8 cellular contexts compared by ENCODE assay signal in genomic region chr5:159263569-159263905, GRCh38. TPM values are rescaled to one million over a fixed set of nuclear protein-coding genes. Genes with fewer than 3 reads are reported as not detected.
A peak's percentile ranks its signal among the peaks of the same experiment; 100 is the strongest.
DNase-seq lines count a peak whose midpoint lies in the region; ATAC-seq, FAIRE-seq and TF ChIP-seq lines count a peak whose summit lies in the region.

No MANE protein-coding gene starts in this region.

- H3K4me1 ChIP-seq in astrocyte (ENCODE audit: insufficient read depth, low read length) = peaks cover 13% of the 10 kb centered on the region
- peaks cover 21% of the 10 kb centered on the region for H3K4me1 ChIP-seq in HepG2 (ENCODE audit: insufficient read depth, low read length)
- peaks cover 0 to 18% (median 3%) of the 10 kb centered on the region in 4 donors for H3K4me1 ChIP-seq in tibial artery

- no peak for TF ChIP-seq RAD21 in HepG2 (CRISPR knock-in tag; IDR thresholded peaks at IDR 0.05)

- intact Hi-C loops in HepG2 (cut with micrococcal nuclease; ENCODE audit: unreplicated experiment) = loop anchor here (1.0 to 2.0 kb wide), 2 partner anchors 55 to 107 kb away; no protein-coding TSS in a partner anchor
- intact Hi-C loops in tibial artery (cut with DNase I; ENCODE audit: low total_unique reads) = no loop called here

- no peaks in the 10 kb centered on the region for H3K9me3 Mint-ChIP-seq in activated T-cell treated with anti-CD3 and anti-CD28 coated beads, Interleukin-2, amount 50 U/mL, for 24 hours
- H3K9me3 Mint-ChIP-seq in astrocyte (ENCODE audit: unreplicated experiment) = peaks cover 2% of the 10 kb centered on the region

- peaks cover 58% of the 10 kb centered on the region for H3K79me2 ChIP-seq in astrocyte (ENCODE audit: insufficient read depth, low read length)
- peaks cover 8% of the 10 kb centered on the region for H3K79me2 ChIP-seq in HepG2 (ENCODE audit: insufficient read depth, low read length)

- TF ChIP-seq EP300 in HepG2 (IDR thresholded peaks at IDR 0.05; ENCODE audit: low read depth in 2 of 2, low read length in 2 of 2) (no peak), HepG2 (CRISPR knock-in tag; IDR thresholded peaks at IDR 0.05; ENCODE audit: borderline replicate concordance) (no peak)

- H4K20me1 ChIP-seq in astrocyte (ENCODE audit: insufficient read depth, low read length) = peaks cover 7% of the 10 kb centered on the region
- no peaks in the 10 kb centered on the region for H4K20me1 ChIP-seq in HepG2 (ENCODE audit: insufficient read depth, low read length)

- H3K27me3 ChIP-seq in astrocyte (ENCODE audit: insufficient read depth, low read length) (no peaks in the 10 kb centered on the region), HepG2 (ENCODE audit: control insufficient read depth in 1 of 2, insufficient read depth in 2 of 2, low read length in 2 of 2) (no peaks in the 10 kb centered on the region; a peak in 1 of 5 replicates), tibial artery (no peaks in the 10 kb centered on the region)

- peak overlapping the region; percentile 96 for H3K4me3 Mint-ChIP-seq in activated T-cell treated with anti-CD3 and anti-CD28 coated beads, Interleukin-2, amount 50 U/mL, for 24 hours
- peak overlapping the region; percentile 99 for H3K4me3 Mint-ChIP-seq in astrocyte (ENCODE audit: unreplicated experiment)

- peaks cover 56% of the 10 kb centered on the region for H3K4me1 Mint-ChIP-seq in activated T-cell treated with anti-CD3 and anti-CD28 coated beads, Interleukin-2, amount 50 U/mL, for 24 hours (ENCODE audit: low read depth)
- H3K4me1 Mint-ChIP-seq in astrocyte (ENCODE audit: low read depth, unreplicated experiment) = peaks cover 6% of the 10 kb centered on the region

- no TSS peak for BruUV-seq in HepG2 (replicated peaks; lab: Mats Ljungman, UMichigan)

- in situ Hi-C loops in HepG2 (cut with HindIII; ENCODE audit: extremely low pct_ligation_motif_present, low pct_unique_long_range_greater_than_20kb) = no loop called here

- DNase-seq in activated T-cell treated with anti-CD3 and anti-CD28 coated beads, Interleukin-2, amount 50 U/mL, for 24 hours = no peak
- DNase-seq in activated T-cell treated with anti-CD3 and anti-CD28 coated beads for 4 hours (no peak), astrocyte (ENCODE audit: low read depth) (peak; percentile 5), HepG2 (ENCODE audit: low spot score) (no peak), tibial artery (no peak), OCI-M2 (lab: John Stamatoyannopoulos, UW; ENCODE audit: unreplicated experiment) (no peak), NCI-H524 treated with DMSO at 0.1 percent for 48 hours (lab: John Stamatoyannopoulos, UW) (no peak)

- H3K4me2 ChIP-seq in astrocyte (ENCODE audit: low read length) (peak overlapping the region; percentile 90), HepG2 (ENCODE audit: low read depth, low read length) (peak overlapping the region; percentile 89)

- H3K9me3 ChIP-seq in astrocyte (ENCODE audit: insufficient read depth, low read depth, low read length) (no peaks in the 10 kb centered on the region), HepG2 (ENCODE audit: low read length) (no peaks in the 10 kb centered on the region; the same call in 1 of the 2 replicates), tibial artery (no peaks in the 10 kb centered on the region)

- TF ChIP-seq CTCF in astrocyte (IDR thresholded peaks at IDR 0.05; ENCODE audit: insufficient read depth, low read depth, low read length) (no peak), HepG2 (CRISPR knock-in tag; IDR thresholded peaks at IDR 0.05) (no peak), tibial artery (IDR thresholded peaks at IDR 0.05) (no peak)

- ATAC-seq in HG03280 (IDR thresholded peaks at IDR 0.05; ENCODE audit: unreplicated experiment) (peak; percentile 13), HepG2 (peak; percentile 77)

- POLR2A ChIA-PET in HepG2 (lab: Yijun Ruan, JAX) = no interaction called here

- peak overlapping the region; percentile 99 for H3K27ac Mint-ChIP-seq in activated T-cell treated with anti-CD3 and anti-CD28 coated beads, Interleukin-2, amount 50 U/mL, for 24 hours
- peak overlapping the region; percentile 95 for H3K27ac Mint-ChIP-seq in astrocyte (ENCODE audit: unreplicated experiment)

- no peaks in the 10 kb centered on the region for H3K27me3 Mint-ChIP-seq in activated T-cell treated with anti-CD3 and anti-CD28 coated beads, Interleukin-2, amount 50 U/mL, for 24 hours
- no peaks in the 10 kb centered on the region for H3K27me3 Mint-ChIP-seq in astrocyte (ENCODE audit: low read depth, unreplicated experiment)

- H3K9ac ChIP-seq in astrocyte (ENCODE audit: low read length) (peak overlapping the region; percentile 93), HepG2 (ENCODE audit: insufficient read depth, low read depth, low read length) (peak overlapping the region; percentile 75)

- TF ChIP-seq POLR2A in HepG2 (IDR thresholded peaks at IDR 0.05; ENCODE audit: insufficient read depth in 1 of 2, low read depth in 2 of 2, low read length in 2 of 2) = no peak

- CTCF ChIA-PET in HepG2 (lab: Yijun Ruan, JAX; ENCODE audit: low intra/inter-chr PET ratio, low total read pairs) = no interaction called here

- FAIRE-seq in astrocyte (lab: Jason Lieb, UNC) (no peak), HepG2 (lab: Jason Lieb, UNC) (no peak)

- H3K36me3 ChIP-seq in astrocyte (ENCODE audit: insufficient read depth, low read length) (no peaks in the 10 kb centered on the region), HepG2 (replicated peaks in 1 of 2; ENCODE audit: control insufficient read depth in 1 of 2, insufficient read depth in 2 of 2, low read length in 2 of 2) (no peaks in the 10 kb centered on the region; a peak in 1 of 5 replicates), tibial artery (peaks cover 0 to 3% (median under 1%) of the 10 kb centered on the region in 3 donors)

- peaks cover 44% of the 10 kb centered on the region for H3K36me3 Mint-ChIP-seq in activated T-cell treated with anti-CD3 and anti-CD28 coated beads, Interleukin-2, amount 50 U/mL, for 24 hours (ENCODE audit: low read depth)
- H3K36me3 Mint-ChIP-seq in astrocyte (ENCODE audit: low read depth, unreplicated experiment) = peaks cover 5% of the 10 kb centered on the region

- WGBS in HepG2 (ENCODE audit: low lambda C conversion rate) = 1% methylated on average over 10 of the region's 10 CpGs

- peak overlapping the region; percentile 97 for H3K27ac ChIP-seq in astrocyte (ENCODE audit: low read depth, low read length)
- peak overlapping the region; percentile 79 for H3K27ac ChIP-seq in HepG2 (ENCODE audit: extremely low read length, insufficient read depth, low read length)
- peak overlapping the region; percentile 79 to 87 for H3K27ac ChIP-seq in tibial artery

- H3K4me3 ChIP-seq in astrocyte (ENCODE audit: insufficient read depth, low read depth, low read length) = peak overlapping the region; percentile 93
- H3K4me3 ChIP-seq in HepG2 (replicated peaks in 1 of 3; ENCODE audit: insufficient read depth in 1 of 3, low read depth in 2 of 3, low read length in 3 of 3) = peak overlapping the region; percentile 94 to 98 (median 97)
- peak overlapping the region; percentile 74 to 96 for H3K4me3 ChIP-seq in tibial artery

- H2AFZ ChIP-seq in astrocyte (ENCODE audit: low read depth, low read length) = peak overlapping the region; percentile 98
- H2AFZ ChIP-seq in HepG2 (ENCODE audit: low read length) = peak overlapping the region; percentile 35

RNA-seq across cellular contexts. Expression of gene UBLCP1, which starts 0.4 kb away (rescaled TPM):
- total RNA-seq in astrocyte (29.9 and 31.3 TPM in 2 replicates), HepG2 (2016; rRNA removed; fragmentation: Illumina TruSeq; extraction: Trizol) (12.6 and 20.2 TPM in 2 replicates)
- total RNA-seq in HepG2 (2016; cell fraction: cytosol; rRNA removed; fragmentation: Illumina TruSeq; extraction: Trizol; ENCODE audit: low read depth) = 2.4 and 2.6 TPM in 2 replicates
- 11.6 and 19.3 TPM in 2 replicates for total RNA-seq in HepG2 (2016; cell fraction: insoluble cytoplasmic fraction; rRNA removed; fragmentation: Illumina TruSeq; extraction: Trizol)
- 5.3 and 7.5 TPM in 2 replicates for total RNA-seq in HepG2 (2016; cell fraction: membrane; rRNA removed; fragmentation: Illumina TruSeq; extraction: Trizol)
- 8.9 and 9.5 TPM in 2 replicates for total RNA-seq in HepG2 (2016; cell fraction: nucleus; rRNA removed; fragmentation: Illumina TruSeq; extraction: Trizol)
- polyA plus RNA-seq in HepG2 (2011; rRNA removed) = 5.2 and 6.5 TPM in 2 replicates
- 2.2 and 4.3 TPM in 2 replicates for polyA plus RNA-seq in HepG2 (2011; cell fraction: cytosol; rRNA removed)
- 1.3 and 2.2 TPM in 2 replicates for polyA plus RNA-seq in HepG2 (2011; cell fraction: nucleus; rRNA removed)
- 12.3 and 12.8 TPM in 2 replicates for polyA plus RNA-seq in HepG2 (2012)
- 2.4 and 3.0 TPM in 2 replicates for polyA plus RNA-seq in HepG2 (2016; cell fraction: cytosol; fragmentation: Illumina TruSeq; extraction: Trizol; ENCODE audit: low read depth)
- 27.3 and 29.1 TPM in 2 replicates for polyA plus RNA-seq in HepG2 (2016; cell fraction: insoluble cytoplasmic fraction; fragmentation: Illumina TruSeq; extraction: Trizol; ENCODE audit: low read depth)
- polyA plus RNA-seq in HepG2 (2016; cell fraction: membrane; fragmentation: Illumina TruSeq; extraction: Trizol; ENCODE audit: low read depth) = 6.5 and 7.9 TPM in 2 replicates
- polyA plus RNA-seq in HepG2 (2016; cell fraction: nucleus; fragmentation: Illumina TruSeq; extraction: Trizol; ENCODE audit: insufficient read depth, low read depth) = 19.4 and 20.6 TPM in 2 replicates
- polyA minus RNA-seq in HepG2 (2011; rRNA and poly(A)+ RNA removed; ENCODE audit: low replicate concordance) = 0.98 and 1.6 TPM in 2 replicates
- 3.0 and 4.1 TPM in 2 replicates for polyA minus RNA-seq in HepG2 (2011; cell fraction: cytosol; rRNA and poly(A)+ RNA removed)
- 6.2 and 9.3 TPM in 2 replicates for polyA minus RNA-seq in HepG2 (2011; cell fraction: nucleus; rRNA and poly(A)+ RNA removed)

RNA-seq across cellular contexts. Expression of gene RNF145, which starts 54.2 kb away (rescaled TPM):
- total RNA-seq in astrocyte (48.0 and 54.0 TPM in 2 replicates), HepG2 (2016; rRNA removed; fragmentation: Illumina TruSeq; extraction: Trizol) (17.5 and 24.6 TPM in 2 replicates)
- total RNA-seq in HepG2 (2016; cell fraction: cytosol; rRNA removed; fragmentation: Illumina TruSeq; extraction: Trizol; ENCODE audit: low read depth) = 8.6 and 11.6 TPM in 2 replicates
- 16.8 and 25.9 TPM in 2 replicates for total RNA-seq in HepG2 (2016; cell fraction: insoluble cytoplasmic fraction; rRNA removed; fragmentation: Illumina TruSeq; extraction: Trizol)
- 22.1 and 23.1 TPM in 2 replicates for total RNA-seq in HepG2 (2016; cell fraction: membrane; rRNA removed; fragmentation: Illumina TruSeq; extraction: Trizol)
- 26.1 and 27.7 TPM in 2 replicates for total RNA-seq in HepG2 (2016; cell fraction: nucleus; rRNA removed; fragmentation: Illumina TruSeq; extraction: Trizol)
- polyA plus RNA-seq in HepG2 (2011; rRNA removed) = 21.8 and 24.6 TPM in 2 replicates
- 7.3 and 15.5 TPM in 2 replicates for polyA plus RNA-seq in HepG2 (2011; cell fraction: cytosol; rRNA removed)
- polyA plus RNA-seq in HepG2 (2011; cell fraction: nucleus; rRNA removed) = 19.7 and 20.4 TPM in 2 replicates
- polyA plus RNA-seq in HepG2 (2012) = 22.5 and 23.9 TPM in 2 replicates
- polyA plus RNA-seq in HepG2 (2016; cell fraction: cytosol; fragmentation: Illumina TruSeq; extraction: Trizol; ENCODE audit: low read depth) = 23.7 and 24.5 TPM in 2 replicates
- polyA plus RNA-seq in HepG2 (2016; cell fraction: insoluble cytoplasmic fraction; fragmentation: Illumina TruSeq; extraction: Trizol; ENCODE audit: low read depth) = 17.6 and 19.8 TPM in 2 replicates
- 26.8 and 29.2 TPM in 2 replicates for polyA plus RNA-seq in HepG2 (2016; cell fraction: membrane; fragmentation: Illumina TruSeq; extraction: Trizol; ENCODE audit: low read depth)
- 37.0 and 40.9 TPM in 2 replicates for polyA plus RNA-seq in HepG2 (2016; cell fraction: nucleus; fragmentation: Illumina TruSeq; extraction: Trizol; ENCODE audit: insufficient read depth, low read depth)
- 14.3 and 35.2 TPM in 2 replicates for polyA minus RNA-seq in HepG2 (2011; rRNA and poly(A)+ RNA removed; ENCODE audit: low replicate concordance)
- 9.7 and 12.7 TPM in 2 replicates for polyA minus RNA-seq in HepG2 (2011; cell fraction: cytosol; rRNA and poly(A)+ RNA removed)
- 37.2 and 37.9 TPM in 2 replicates for polyA minus RNA-seq in HepG2 (2011; cell fraction: nucleus; rRNA and poly(A)+ RNA removed)
